1 cellular context compared by ENCODE assay signal in genomic region chr2:55164534-55165104, GRCh38.
TF ChIP-seq lines count a peak whose summit lies in the region.

No MANE protein-coding gene starts in this region.

TF ChIP-seq in WTC11, 78 proteins besides CTCF, POLR2A, EP300 and RAD21 (continued from another document):
- no peak for TF ChIP-seq ZNF532 (CRISPR knock-in tag; IDR thresholded peaks at IDR 0.05; ENCODE audit: borderline replicate concordance)
